Comparison of ENCODE assay signal across 16 cellular contexts in the genomic region with DNA sequence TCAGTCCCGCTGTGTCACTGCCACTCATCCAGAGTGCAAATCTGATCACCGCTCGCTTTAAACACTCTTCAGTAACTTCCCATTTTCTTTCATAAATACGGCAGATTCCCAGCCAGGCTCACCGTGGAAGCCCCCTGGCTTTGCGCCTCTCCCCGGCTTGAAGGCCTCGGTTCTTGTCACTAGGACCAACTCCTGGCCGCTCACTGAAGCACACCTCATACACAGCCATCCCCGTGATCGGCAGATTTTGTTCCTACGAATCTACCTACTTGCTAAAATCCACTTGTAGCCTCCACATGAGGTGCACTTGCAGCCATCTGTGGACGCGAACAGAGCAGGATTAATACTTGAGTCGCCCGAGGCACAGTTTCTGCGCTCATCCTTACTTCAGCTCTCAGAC.
DNase-seq lines count a peak whose midpoint lies in the region; ATAC-seq, FAIRE-seq and TF ChIP-seq lines count a peak whose summit lies in the region.
"Had no signal": no experiment of that assay in that cellular context is flagged by ENCODE, and none has a peak within 500 bp of the region (broad histone marks: within the 10 kb centered on the region; RNA-seq: fewer than 3 reads in every experiment).

No MANE protein-coding gene starts in this region.

- no peaks in the 10 kb centered on the region for H4K20me1 ChIP-seq in Karpas-422 (ENCODE audit: insufficient read depth, low read depth, low read length)

- peak; percentile 20 for DNase-seq in Karpas-422
- DNase-seq in central memory CD8-positive, alpha-beta T cell (ENCODE audit: low spot score in 2 of 2): no peak
- DNase-seq in mesenteric fat pad (ENCODE audit: low spot score): peak; percentile 65
- DNase-seq in MG63: no peak
- no peak for DNase-seq in NCI-H345 treated with DMSO at 0.1 percent for 48 hours (lab: John Stamatoyannopoulos, UW; ENCODE audit: unreplicated experiment)
- no peak for DNase-seq in frontal cortex (ENCODE audit: low spot score in 2 of 2)
- DNase-seq: BE2C; CD4-positive, alpha-beta memory T cell; DMS79; GM23248; H7 had no signal

- H3K27me3 ChIP-seq in Karpas-422 (ENCODE audit: low read length) (no peaks in the 10 kb centered on the region), parathyroid adenoma (ENCODE audit: control insufficient read depth, insufficient read depth, low read length) (no peaks in the 10 kb centered on the region), MG63 (no peaks in the 10 kb centered on the region)
- H3K27me3 ChIP-seq: BE2C had no signal

- H3K9me3 ChIP-seq in Karpas-422 (ENCODE audit: low read length): no peaks in the 10 kb centered on the region
- no peaks in the 10 kb centered on the region for H3K9me3 ChIP-seq in parathyroid adenoma (ENCODE audit: control insufficient read depth, low read length)
- no peaks in the 10 kb centered on the region for H3K9me3 ChIP-seq in MG63
- H3K9me3 ChIP-seq: A549, BE2C had no signal

- H3K4me2 ChIP-seq in Karpas-422 (ENCODE audit: low read depth, low read length, poor library complexity, severe bottlenecking): no peak overlapping the region
- H3K4me2 ChIP-seq in parathyroid adenoma (ENCODE audit: low read length): no peak overlapping the region
- H3K4me2 ChIP-seq: A549 had no signal

- no peak overlapping the region for H3K4me3 ChIP-seq in Karpas-422 (ENCODE audit: low read length)
- no peak overlapping the region for H3K4me3 ChIP-seq in parathyroid adenoma (ENCODE audit: low read depth, low read length)
- H3K4me3 ChIP-seq in MG63: no peak overlapping the region
- H3K4me3 ChIP-seq: A549, GM12878, GM23248 had no signal

- H3K9me2 ChIP-seq in Karpas-422 (replicated peaks; ENCODE audit: insufficient read depth, low read length): no peaks in the 10 kb centered on the region

- H2AFZ ChIP-seq in Karpas-422 (ENCODE audit: low read length) (no peak overlapping the region), parathyroid adenoma (peak overlapping the region; percentile 48)
- H2AFZ ChIP-seq: GM23248 had no signal

- H3K36me3 ChIP-seq in Karpas-422 (ENCODE audit: insufficient read depth, low read length) (no peaks in the 10 kb centered on the region), parathyroid adenoma (ENCODE audit: control insufficient read depth, insufficient read depth, low read length) (no peaks in the 10 kb centered on the region), MG63 (no peaks in the 10 kb centered on the region)
- H3K36me3 ChIP-seq: BE2C had no signal

- ATAC-seq in central memory CD8-positive, alpha-beta T cell (replicated peaks; ENCODE audit: extremely low read depth, poor library complexity, severe bottlenecking): no peak
- ATAC-seq: GM12878 had no signal

- no peaks in the 10 kb centered on the region for H3K9me3 Mint-ChIP-seq in central memory CD8-positive, alpha-beta T cell

- peak overlapping the region; percentile 14 for H3K27ac Mint-ChIP-seq in central memory CD8-positive, alpha-beta T cell (ENCODE audit: low read depth)

- no peak for FAIRE-seq in frontal cortex (lab: Jason Lieb, UNC)
- FAIRE-seq: A549, GM12878, GM18507 had no signal

- H3K4me1 ChIP-seq in Karpas-422 (ENCODE audit: low read length) (peaks cover 5% of the 10 kb centered on the region), parathyroid adenoma (peaks cover 20% of the 10 kb centered on the region)
- H3K4me1 ChIP-seq: A549, BE2C had no signal

- no peak overlapping the region for H3K27ac ChIP-seq in Karpas-422 (ENCODE audit: low read length)
- peak overlapping the region; percentile 21 for H3K27ac ChIP-seq in parathyroid adenoma
- H3K27ac ChIP-seq: A549, C4-2B, GM23248 had no signal

- H3K36me3 Mint-ChIP-seq in central memory CD8-positive, alpha-beta T cell (ENCODE audit: insufficient read depth): no peaks in the 10 kb centered on the region
- H3K36me3 Mint-ChIP-seq: CD4-positive, alpha-beta memory T cell had no signal

- H3K79me2 ChIP-seq in Karpas-422 (ENCODE audit: low read length): no peaks in the 10 kb centered on the region
- no peaks in the 10 kb centered on the region for H3K79me2 ChIP-seq in parathyroid adenoma

- no peak overlapping the region for H3K9ac ChIP-seq in Karpas-422 (ENCODE audit: low read length)
- H3K9ac ChIP-seq in parathyroid adenoma: no peak overlapping the region
- H3K9ac ChIP-seq: GM23248 had no signal

- no peak overlapping the region for H3K4me3 Mint-ChIP-seq in central memory CD8-positive, alpha-beta T cell
- H3K4me3 Mint-ChIP-seq: CD4-positive, alpha-beta memory T cell had no signal

- peaks cover 16% of the 10 kb centered on the region for H3K27me3 Mint-ChIP-seq in central memory CD8-positive, alpha-beta T cell

- no peak for TF ChIP-seq CTCF in parathyroid adenoma (IDR thresholded peaks at IDR 0.05)

- H3K4me1 Mint-ChIP-seq in central memory CD8-positive, alpha-beta T cell: no peaks in the 10 kb centered on the region
- H3K4me1 Mint-ChIP-seq: CD4-positive, alpha-beta memory T cell had no signal

Comparison
In these comparisons a context has a peak if more than half of its experiments do, and no peak if none do; other contexts are left out.
1. DNase-seq: peak in Karpas-422 (single experiment) and mesenteric fat pad (single experiment); none in central memory CD8-positive, alpha-beta T cell (0 of 2), MG63 (single experiment), NCI-H345 treated with DMSO at 0.1 percent for 48 hours (single experiment) and frontal cortex (0 of 2).